14 cellular contexts compared by ENCODE assay signal in genomic region chr6:54307412-54308036, GRCh38. TPM values are rescaled to one million over a fixed set of nuclear protein-coding genes. Genes with fewer than 3 reads are reported as not detected.
A peak's percentile ranks its signal among the peaks of the same experiment; 100 is the strongest.
DNase-seq lines count a peak whose midpoint lies in the region; ATAC-seq, FAIRE-seq and TF ChIP-seq lines count a peak whose summit lies in the region.
"Had no signal": no experiment of that assay in that cellular context is flagged by ENCODE, and none has a peak within 500 bp of the region (broad histone marks: within the 10 kb centered on the region; RNA-seq: fewer than 3 reads in every experiment).

No MANE protein-coding gene starts in this region.

- no peaks in the 10 kb centered on the region for H3K4me1 Mint-ChIP-seq in activated naive CD4-positive, alpha-beta T cell treated with anti-CD3 and anti-CD28 coated beads, Interleukin-2, amount 10 ng/mL, durations not matched to agents 7 days and 5 days

- no peaks in the 10 kb centered on the region for H3K36me3 Mint-ChIP-seq in activated naive CD4-positive, alpha-beta T cell treated with anti-CD3 and anti-CD28 coated beads, Interleukin-2, amount 10 ng/mL, durations not matched to agents 7 days and 5 days

- ATAC-seq in GM19023 (IDR thresholded peaks at IDR 0.05; ENCODE audit: unreplicated experiment) (peak; percentile 53), HG02840 (IDR thresholded peaks at IDR 0.05; ENCODE audit: low FRiP score, unreplicated experiment) (peak; percentile 52), pancreas (peak in 3 of 4 donors; percentile 32 to 70 (median 54)), HG02852 (IDR thresholded peaks at IDR 0.05; ENCODE audit: unreplicated experiment) (no peak)
- ATAC-seq: activated CD8-positive, alpha-beta T cell treated with anti-CD3 and anti-CD28 coated beads for 36 hours; left cardiac atrium had no signal

- no peak overlapping the region for H3K4me3 Mint-ChIP-seq in activated naive CD4-positive, alpha-beta T cell treated with anti-CD3 and anti-CD28 coated beads, Interleukin-2, amount 10 ng/mL, durations not matched to agents 7 days and 5 days
- H3K4me3 Mint-ChIP-seq: activated CD8-positive, alpha-beta T cell treated with anti-CD3 and anti-CD28 coated beads for 36 hours had no signal

- H3K36me3 ChIP-seq in pancreas = no peaks in the 10 kb centered on the region
- H3K36me3 ChIP-seq: ascending aorta had no signal

- 13% methylated on average over 3 of the region's 3 CpGs for WGBS in pancreas, 2 donors

- no peak for FAIRE-seq in pancreas (lab: Jason Lieb, UNC)

- H3K4me3 ChIP-seq in pancreas (no peak overlapping the region), coronary artery (no peak overlapping the region)
- H3K4me3 ChIP-seq: ascending aorta, SK-N-MC had no signal

- intact Hi-C loops in pancreas (cut with DNase I) = no loop called here

- H3K4me1 ChIP-seq in pancreas = no peaks in the 10 kb centered on the region
- H3K4me1 ChIP-seq: ascending aorta had no signal

- no peaks in the 10 kb centered on the region for H3K9me3 ChIP-seq in pancreas
- H3K9me3 ChIP-seq: ascending aorta had no signal

- H3K9me3 Mint-ChIP-seq in activated naive CD4-positive, alpha-beta T cell treated with anti-CD3 and anti-CD28 coated beads, Interleukin-2, amount 10 ng/mL, durations not matched to agents 7 days and 5 days = peaks cover 2% of the 10 kb centered on the region

- CTCF ChIA-PET in activated naive CD4-positive, alpha-beta T cell treated with anti-CD3 and anti-CD28 coated beads, Interleukin-2, amount 10 ng/mL, durations not matched to agents 7 days and 5 days (lab: Charles Lee) = no interaction called here

- DNase-seq in LHCN-M2 (ENCODE audit: low read depth) (peak; percentile 40), pancreas (no peak), coronary artery (ENCODE audit: low spot score) (no peak), DMS 273 treated with DMSO at 0.1 percent for 48 hours (lab: John Stamatoyannopoulos, UW) (no peak)
- DNase-seq in activated naive CD4-positive, alpha-beta T cell treated with anti-CD3 and anti-CD28 coated beads, Interleukin-2, amount 10 ng/mL, durations not matched to agents 7 days and 5 days = no peak
- DNase-seq: activated CD8-positive, alpha-beta T cell treated with anti-CD3 and anti-CD28 coated beads for 36 hours; left cardiac atrium; NCI-H345 had no signal

- H3K27ac ChIP-seq in pancreas = no peak overlapping the region
- H3K27ac ChIP-seq in coronary artery = no peak overlapping the region
- H3K27ac ChIP-seq: ascending aorta, SK-N-MC had no signal

- no peak overlapping the region for H3K27ac Mint-ChIP-seq in activated naive CD4-positive, alpha-beta T cell treated with anti-CD3 and anti-CD28 coated beads, Interleukin-2, amount 10 ng/mL, durations not matched to agents 7 days and 5 days
- H3K27ac Mint-ChIP-seq: activated CD8-positive, alpha-beta T cell treated with anti-CD3 and anti-CD28 coated beads for 36 hours had no signal

- TF ChIP-seq CTCF in pancreas (IDR thresholded peaks at IDR 0.05) = no peak
- TF ChIP-seq CTCF in coronary artery (IDR thresholded peaks at IDR 0.05) = no peak

- no peaks in the 10 kb centered on the region for H3K27me3 Mint-ChIP-seq in activated naive CD4-positive, alpha-beta T cell treated with anti-CD3 and anti-CD28 coated beads, Interleukin-2, amount 10 ng/mL, durations not matched to agents 7 days and 5 days
- H3K27me3 Mint-ChIP-seq: activated CD8-positive, alpha-beta T cell treated with anti-CD3 and anti-CD28 coated beads for 36 hours had no signal

- H3K27me3 ChIP-seq in pancreas = no peaks in the 10 kb centered on the region
- H3K27me3 ChIP-seq: ascending aorta had no signal

RNA-seq across cellular contexts. Expression of gene TINAG, which starts 0.7 kb away (rescaled TPM):
- 0.13 and 0.29 TPM in 2 replicates for total RNA-seq in LHCN-M2 (2014; rRNA removed)
- not detected for polyA plus RNA-seq in LHCN-M2 (2012)
- total RNA-seq in pancreas = not detected
- polyA plus RNA-seq in pancreas = not detected
- total RNA-seq: activated CD8-positive, alpha-beta T cell treated with anti-CD3 and anti-CD28 coated beads for 36 hours; ascending aorta; pulmonary artery endothelial cell had no signal
